ENCODE assay signal across 9 cellular contexts in genomic region chr4:118981171-118981838, GRCh38.
DNase-seq lines count a peak whose midpoint lies in the region; ATAC-seq and TF ChIP-seq lines count a peak whose summit lies in the region.
"Had no signal": no experiment of that assay in that cellular context is flagged by ENCODE, and none has a peak within 500 bp of the region (broad histone marks: within the 10 kb centered on the region; RNA-seq: fewer than 3 reads in every experiment).

No MANE protein-coding gene starts in this region.

- no peaks in the 10 kb centered on the region for H3K9me3 ChIP-seq in muscle layer of colon (ENCODE audit: low read length)

- H3K36me3 ChIP-seq in muscle layer of colon (ENCODE audit: insufficient read depth, low read length) = no peaks in the 10 kb centered on the region

- H3K4me3 ChIP-seq in coronary artery (no peak overlapping the region), muscle layer of colon (ENCODE audit: low read depth in 1 of 2, low read length in 2 of 2) (no peak overlapping the region)
- H3K4me3 ChIP-seq: smooth muscle cell had no signal

- H3K4me1 ChIP-seq in muscle layer of colon (ENCODE audit: insufficient read depth, low read length) = peaks cover 72% of the 10 kb centered on the region

- DNase-seq in AG08396 (ENCODE audit: low spot score) (peak; percentile 81), coronary artery (ENCODE audit: low spot score) (no peak), putamen (ENCODE audit: low spot score) (no peak), NAMALWA (ENCODE audit: low spot score) (no peak)

- ATAC-seq in HG03175 (IDR thresholded peaks at IDR 0.05; ENCODE audit: unreplicated experiment) (peak; percentile 8), esophagus mucosa (no peak), GM21717 (IDR thresholded peaks at IDR 0.05; ENCODE audit: unreplicated experiment) (no peak)

- H3K9ac ChIP-seq in muscle layer of colon (ENCODE audit: low read length) = peak overlapping the region; percentile 21

- no peaks in the 10 kb centered on the region for H3K27me3 ChIP-seq in muscle layer of colon (ENCODE audit: control insufficient read depth in 1 of 2, insufficient read depth in 2 of 2, low read length in 2 of 2)

- peak overlapping the region; percentile 66 to 74 for H3K27ac ChIP-seq in coronary artery
- peak overlapping the region; percentile 65 for H3K27ac ChIP-seq in muscle layer of colon (ENCODE audit: low read depth, low read length)

- TF ChIP-seq CTCF in coronary artery (IDR thresholded peaks at IDR 0.05) = no peak
